In the genomic region with DNA sequence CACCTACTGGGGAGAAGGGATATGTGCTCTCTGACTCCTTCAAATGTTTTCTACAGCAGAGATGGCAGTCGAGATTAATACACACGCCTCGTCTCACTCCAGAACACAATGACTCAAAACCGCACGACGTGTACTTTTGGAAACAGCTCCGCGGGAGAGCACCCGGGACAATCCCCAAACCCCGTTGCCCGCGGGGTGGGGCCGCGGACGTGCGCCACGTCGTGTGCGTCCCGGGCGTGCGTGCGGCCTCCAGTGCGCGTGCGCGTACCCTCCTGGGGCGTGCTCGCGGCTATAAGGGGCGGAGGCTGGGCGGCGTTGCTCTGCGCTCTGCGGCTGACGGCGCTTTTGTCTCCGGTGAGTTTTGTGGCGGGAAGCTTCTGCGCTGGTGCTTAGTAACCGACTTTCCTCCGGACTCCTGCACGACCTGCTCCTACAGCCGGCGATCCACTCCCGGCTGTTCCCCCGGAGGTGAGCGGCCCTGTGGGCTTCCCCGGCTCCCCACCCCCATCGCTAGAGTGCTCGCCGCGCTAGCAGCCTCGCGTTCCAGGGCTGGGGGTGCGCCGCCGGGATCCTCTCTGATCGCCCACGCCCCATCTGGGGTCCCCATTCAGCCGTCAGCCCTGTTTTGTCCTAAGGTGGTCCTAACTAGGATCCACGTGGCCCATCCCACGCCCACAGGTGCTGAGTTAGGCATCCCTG, we compare ENCODE assay signal across 1 cellular context.
TF ChIP-seq lines count a peak whose summit lies in the region.

A gene with protein sequence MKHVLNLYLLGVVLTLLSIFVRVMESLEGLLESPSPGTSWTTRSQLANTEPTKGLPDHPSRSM (plus strand): TSS at position 323 of the 699 bp plus-strand sequence. CDS start 1,391 bp downstream, outside the sequence.

TF ChIP-seq in K562, 482 proteins besides CTCF, POLR2A, EP300 and RAD21 (continued from another document and continues in another):
- TF ChIP-seq, protein P1, sequence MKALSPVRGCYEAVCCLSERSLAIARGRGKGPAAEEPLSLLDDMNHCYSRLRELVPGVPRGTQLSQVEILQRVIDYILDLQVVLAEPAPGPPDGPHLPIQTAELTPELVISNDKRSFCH (CRISPR knock-in tag; IDR thresholded peaks at IDR 0.05) = no peak
- TF ChIP-seq, protein P1 (tag; IDR thresholded peaks at IDR 0.05) = no peak; the same call in 1 of the 2 replicates
- TF ChIP-seq L3MBTL2 (IDR thresholded peaks at IDR 0.05) (peak; percentile 98), ZNF354B (CRISPR knock-in tag; IDR thresholded peaks at IDR 0.05) (no peak), KDM4B (IDR thresholded peaks at IDR 0.05; ENCODE audit: borderline replicate concordance in 2 of 2, low read depth in 1 of 2) (no peak; a peak in 1 of 4 replicates), JUND (IDR thresholded peaks at IDR 0.05; ENCODE audit: borderline replicate concordance, low read depth, low read length) (peak; percentile 80), JUND (tag; IDR thresholded peaks at IDR 0.05; ENCODE audit: borderline replicate concordance, low read depth, low read length) (peak; percentile 52; the same call in 1 of the 3 replicates), MCM5 (IDR thresholded peaks at IDR 0.05; ENCODE audit: low read depth) (no peak), ZNF174 (CRISPR knock-in tag; IDR thresholded peaks at IDR 0.05) (no peak), KDM5B (IDR thresholded peaks at IDR 0.05; ENCODE audit: insufficient replicate concordance, low read depth, low read length) (peak; percentile 98), POLR3G (IDR thresholded peaks at IDR 0.05; ENCODE audit: extremely low read depth, insufficient read length, insufficient replicate concordance) (no peak), RFX5 (IDR thresholded peaks at IDR 0.05; ENCODE audit: low read depth, low read length) (no peak), SMARCE1 (IDR thresholded peaks at IDR 0.05) (0 out of 2 replicates have a peak, but pooled peaks have one; percentile 69), ARHGAP35 (IDR thresholded peaks at IDR 0.05; ENCODE audit: partially characterized antibody) (no peak), POLR3A (IDR thresholded peaks at IDR 0.05; ENCODE audit: borderline replicate concordance, extremely low read depth, insufficient read depth, insufficient read length) (no peak), ZNF197 (CRISPR knock-in tag; IDR thresholded peaks at IDR 0.05; ENCODE audit: low read depth) (no peak), ZSCAN32 (CRISPR knock-in tag; IDR thresholded peaks at IDR 0.05) (no peak), XRCC3 (IDR thresholded peaks at IDR 0.05) (no peak), KHSRP (IDR thresholded peaks at IDR 0.05) (no peak), MBD2 (IDR thresholded peaks at IDR 0.05; ENCODE audit: borderline replicate concordance, low read depth) (peak; percentile 51), BMI1 (IDR thresholded peaks at IDR 0.05; ENCODE audit: low read length) (no peak), EHMT2 (IDR thresholded peaks at IDR 0.05) (no peak), CBX8 (IDR thresholded peaks at IDR 0.05; ENCODE audit: borderline replicate concordance, extremely low read depth, low read depth, low read length, poor library complexity, severe bottlenecking) (no peak), KLF10 (CRISPR knock-in tag; IDR thresholded peaks at IDR 0.05) (no peak), BRD4 (IDR thresholded peaks at IDR 0.05) (no peak), KAT8 (IDR thresholded peaks at IDR 0.05; ENCODE audit: low read depth) (no peak), U2AF2 (optimal IDR thresholded peaks at IDR 0.05; ENCODE audit: low read depth, low read length) (no peak), ZNF444 (CRISPR knock-in tag; IDR thresholded peaks at IDR 0.05) (no peak), TCF7L2 (IDR thresholded peaks at IDR 0.05; ENCODE audit: low read depth, low read length) (no peak), RBM39 (optimal IDR thresholded peaks at IDR 0.05; ENCODE audit: low read depth, low read length) (no peak), ZBTB17 (CRISPR knock-in tag; IDR thresholded peaks at IDR 0.05) (peak; percentile 60; the same call in 1 of the 2 replicates), SMARCC2 (IDR thresholded peaks at IDR 0.05; ENCODE audit: low read depth) (no peak; the same call in 1 of the 2 replicates), MAFG (tag; conservative IDR thresholded peaks at IDR 0.05) (no peak), HDAC3 (IDR thresholded peaks at IDR 0.05; ENCODE audit: borderline replicate concordance, partially characterized antibody) (no peak)
- TF ChIP-seq, protein P2, sequence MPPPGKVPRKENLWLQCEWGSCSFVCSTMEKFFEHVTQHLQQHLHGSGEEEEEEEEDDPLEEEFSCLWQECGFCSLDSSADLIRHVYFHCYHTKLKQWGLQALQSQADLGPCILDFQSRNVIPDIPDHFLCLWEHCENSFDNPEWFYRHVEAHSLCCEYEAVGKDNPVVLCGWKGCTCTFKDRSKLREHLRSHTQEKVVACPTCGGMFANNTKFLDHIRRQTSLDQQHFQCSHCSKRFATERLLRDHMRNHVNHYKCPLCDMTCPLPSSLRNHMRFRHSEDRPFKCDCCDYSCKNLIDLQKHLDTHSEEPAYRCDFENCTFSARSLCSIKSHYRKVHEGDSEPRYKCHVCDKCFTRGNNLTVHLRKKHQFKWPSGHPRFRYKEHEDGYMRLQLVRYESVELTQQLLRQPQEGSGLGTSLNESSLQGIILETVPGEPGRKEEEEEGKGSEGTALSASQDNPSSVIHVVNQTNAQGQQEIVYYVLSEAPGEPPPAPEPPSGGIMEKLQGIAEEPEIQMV (tag; conservative IDR thresholded peaks at IDR 0.05; ENCODE audit: low read depth) = no peak
- TF ChIP-seq, protein P3, sequence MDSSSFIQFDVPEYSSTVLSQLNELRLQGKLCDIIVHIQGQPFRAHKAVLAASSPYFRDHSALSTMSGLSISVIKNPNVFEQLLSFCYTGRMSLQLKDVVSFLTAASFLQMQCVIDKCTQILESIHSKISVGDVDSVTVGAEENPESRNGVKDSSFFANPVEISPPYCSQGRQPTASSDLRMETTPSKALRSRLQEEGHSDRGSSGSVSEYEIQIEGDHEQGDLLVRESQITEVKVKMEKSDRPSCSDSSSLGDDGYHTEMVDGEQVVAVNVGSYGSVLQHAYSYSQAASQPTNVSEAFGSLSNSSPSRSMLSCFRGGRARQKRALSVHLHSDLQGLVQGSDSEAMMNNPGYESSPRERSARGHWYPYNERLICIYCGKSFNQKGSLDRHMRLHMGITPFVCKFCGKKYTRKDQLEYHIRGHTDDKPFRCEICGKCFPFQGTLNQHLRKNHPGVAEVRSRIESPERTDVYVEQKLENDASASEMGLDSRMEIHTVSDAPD (CRISPR knock-in tag; IDR thresholded peaks at IDR 0.05) = no peak
- TF ChIP-seq, protein P4, sequence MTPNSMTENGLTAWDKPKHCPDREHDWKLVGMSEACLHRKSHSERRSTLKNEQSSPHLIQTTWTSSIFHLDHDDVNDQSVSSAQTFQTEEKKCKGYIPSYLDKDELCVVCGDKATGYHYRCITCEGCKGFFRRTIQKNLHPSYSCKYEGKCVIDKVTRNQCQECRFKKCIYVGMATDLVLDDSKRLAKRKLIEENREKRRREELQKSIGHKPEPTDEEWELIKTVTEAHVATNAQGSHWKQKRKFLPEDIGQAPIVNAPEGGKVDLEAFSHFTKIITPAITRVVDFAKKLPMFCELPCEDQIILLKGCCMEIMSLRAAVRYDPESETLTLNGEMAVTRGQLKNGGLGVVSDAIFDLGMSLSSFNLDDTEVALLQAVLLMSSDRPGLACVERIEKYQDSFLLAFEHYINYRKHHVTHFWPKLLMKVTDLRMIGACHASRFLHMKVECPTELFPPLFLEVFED (CRISPR knock-in tag; conservative IDR thresholded peaks at IDR 0.05) = no peak
- TF ChIP-seq, protein P5, sequence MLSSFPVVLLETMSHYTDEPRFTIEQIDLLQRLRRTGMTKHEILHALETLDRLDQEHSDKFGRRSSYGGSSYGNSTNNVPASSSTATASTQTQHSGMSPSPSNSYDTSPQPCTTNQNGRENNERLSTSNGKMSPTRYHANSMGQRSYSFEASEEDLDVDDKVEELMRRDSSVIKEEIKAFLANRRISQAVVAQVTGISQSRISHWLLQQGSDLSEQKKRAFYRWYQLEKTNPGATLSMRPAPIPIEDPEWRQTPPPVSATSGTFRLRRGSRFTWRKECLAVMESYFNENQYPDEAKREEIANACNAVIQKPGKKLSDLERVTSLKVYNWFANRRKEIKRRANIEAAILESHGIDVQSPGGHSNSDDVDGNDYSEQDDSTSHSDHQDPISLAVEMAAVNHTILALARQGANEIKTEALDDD (IDR thresholded peaks at IDR 0.05) = no peak
- TF ChIP-seq, protein P6, sequence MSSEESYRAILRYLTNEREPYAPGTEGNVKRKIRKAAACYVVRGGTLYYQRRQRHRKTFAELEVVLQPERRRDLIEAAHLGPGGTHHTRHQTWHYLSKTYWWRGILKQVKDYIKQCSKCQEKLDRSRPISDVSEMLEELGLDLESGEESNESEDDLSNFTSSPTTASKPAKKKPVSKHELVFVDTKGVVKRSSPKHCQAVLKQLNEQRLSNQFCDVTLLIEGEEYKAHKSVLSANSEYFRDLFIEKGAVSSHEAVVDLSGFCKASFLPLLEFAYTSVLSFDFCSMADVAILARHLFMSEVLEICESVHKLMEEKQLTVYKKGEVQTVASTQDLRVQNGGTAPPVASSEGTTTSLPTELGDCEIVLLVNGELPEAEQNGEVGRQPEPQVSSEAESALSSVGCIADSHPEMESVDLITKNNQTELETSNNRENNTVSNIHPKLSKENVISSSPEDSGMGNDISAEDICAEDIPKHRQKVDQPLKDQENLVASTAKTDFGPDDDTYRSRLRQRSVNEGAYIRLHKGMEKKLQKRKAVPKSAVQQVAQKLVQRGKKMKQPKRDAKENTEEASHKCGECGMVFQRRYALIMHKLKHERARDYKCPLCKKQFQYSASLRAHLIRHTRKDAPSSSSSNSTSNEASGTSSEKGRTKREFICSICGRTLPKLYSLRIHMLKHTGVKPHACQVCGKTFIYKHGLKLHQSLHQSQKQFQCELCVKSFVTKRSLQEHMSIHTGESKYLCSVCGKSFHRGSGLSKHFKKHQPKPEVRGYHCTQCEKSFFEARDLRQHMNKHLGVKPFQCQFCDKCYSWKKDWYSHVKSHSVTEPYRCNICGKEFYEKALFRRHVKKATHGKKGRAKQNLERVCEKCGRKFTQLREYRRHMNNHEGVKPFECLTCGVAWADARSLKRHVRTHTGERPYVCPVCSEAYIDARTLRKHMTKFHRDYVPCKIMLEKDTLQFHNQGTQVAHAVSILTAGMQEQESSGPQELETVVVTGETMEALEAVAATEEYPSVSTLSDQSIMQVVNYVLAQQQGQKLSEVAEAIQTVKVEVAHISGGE (CRISPR knock-in tag; IDR thresholded peaks at IDR 0.05) = peak in 1 of 3 experiments; percentile 93; a peak in 2 of 6 replicates
- TF ChIP-seq, protein P7, sequence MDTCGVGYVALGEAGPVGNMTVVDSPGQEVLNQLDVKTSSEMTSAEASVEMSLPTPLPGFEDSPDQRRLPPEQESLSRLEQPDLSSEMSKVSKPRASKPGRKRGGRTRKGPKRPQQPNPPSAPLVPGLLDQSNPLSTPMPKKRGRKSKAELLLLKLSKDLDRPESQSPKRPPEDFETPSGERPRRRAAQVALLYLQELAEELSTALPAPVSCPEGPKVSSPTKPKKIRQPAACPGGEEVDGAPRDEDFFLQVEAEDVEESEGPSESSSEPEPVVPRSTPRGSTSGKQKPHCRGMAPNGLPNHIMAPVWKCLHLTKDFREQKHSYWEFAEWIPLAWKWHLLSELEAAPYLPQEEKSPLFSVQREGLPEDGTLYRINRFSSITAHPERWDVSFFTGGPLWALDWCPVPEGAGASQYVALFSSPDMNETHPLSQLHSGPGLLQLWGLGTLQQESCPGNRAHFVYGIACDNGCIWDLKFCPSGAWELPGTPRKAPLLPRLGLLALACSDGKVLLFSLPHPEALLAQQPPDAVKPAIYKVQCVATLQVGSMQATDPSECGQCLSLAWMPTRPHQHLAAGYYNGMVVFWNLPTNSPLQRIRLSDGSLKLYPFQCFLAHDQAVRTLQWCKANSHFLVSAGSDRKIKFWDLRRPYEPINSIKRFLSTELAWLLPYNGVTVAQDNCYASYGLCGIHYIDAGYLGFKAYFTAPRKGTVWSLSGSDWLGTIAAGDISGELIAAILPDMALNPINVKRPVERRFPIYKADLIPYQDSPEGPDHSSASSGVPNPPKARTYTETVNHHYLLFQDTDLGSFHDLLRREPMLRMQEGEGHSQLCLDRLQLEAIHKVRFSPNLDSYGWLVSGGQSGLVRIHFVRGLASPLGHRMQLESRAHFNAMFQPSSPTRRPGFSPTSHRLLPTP (IDR thresholded peaks at IDR 0.05; ENCODE audit: borderline replicate concordance, extremely low read depth, insufficient read length) = no peak
- TF ChIP-seq, protein P8, sequence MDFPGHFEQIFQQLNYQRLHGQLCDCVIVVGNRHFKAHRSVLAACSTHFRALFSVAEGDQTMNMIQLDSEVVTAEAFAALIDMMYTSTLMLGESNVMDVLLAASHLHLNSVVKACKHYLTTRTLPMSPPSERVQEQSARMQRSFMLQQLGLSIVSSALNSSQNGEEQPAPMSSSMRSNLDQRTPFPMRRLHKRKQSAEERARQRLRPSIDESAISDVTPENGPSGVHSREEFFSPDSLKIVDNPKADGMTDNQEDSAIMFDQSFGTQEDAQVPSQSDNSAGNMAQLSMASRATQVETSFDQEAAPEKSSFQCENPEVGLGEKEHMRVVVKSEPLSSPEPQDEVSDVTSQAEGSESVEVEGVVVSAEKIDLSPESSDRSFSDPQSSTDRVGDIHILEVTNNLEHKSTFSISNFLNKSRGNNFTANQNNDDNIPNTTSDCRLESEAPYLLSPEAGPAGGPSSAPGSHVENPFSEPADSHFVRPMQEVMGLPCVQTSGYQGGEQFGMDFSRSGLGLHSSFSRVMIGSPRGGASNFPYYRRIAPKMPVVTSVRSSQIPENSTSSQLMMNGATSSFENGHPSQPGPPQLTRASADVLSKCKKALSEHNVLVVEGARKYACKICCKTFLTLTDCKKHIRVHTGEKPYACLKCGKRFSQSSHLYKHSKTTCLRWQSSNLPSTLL (IDR thresholded peaks at IDR 0.05) = no peak
- TF ChIP-seq, protein P9, sequence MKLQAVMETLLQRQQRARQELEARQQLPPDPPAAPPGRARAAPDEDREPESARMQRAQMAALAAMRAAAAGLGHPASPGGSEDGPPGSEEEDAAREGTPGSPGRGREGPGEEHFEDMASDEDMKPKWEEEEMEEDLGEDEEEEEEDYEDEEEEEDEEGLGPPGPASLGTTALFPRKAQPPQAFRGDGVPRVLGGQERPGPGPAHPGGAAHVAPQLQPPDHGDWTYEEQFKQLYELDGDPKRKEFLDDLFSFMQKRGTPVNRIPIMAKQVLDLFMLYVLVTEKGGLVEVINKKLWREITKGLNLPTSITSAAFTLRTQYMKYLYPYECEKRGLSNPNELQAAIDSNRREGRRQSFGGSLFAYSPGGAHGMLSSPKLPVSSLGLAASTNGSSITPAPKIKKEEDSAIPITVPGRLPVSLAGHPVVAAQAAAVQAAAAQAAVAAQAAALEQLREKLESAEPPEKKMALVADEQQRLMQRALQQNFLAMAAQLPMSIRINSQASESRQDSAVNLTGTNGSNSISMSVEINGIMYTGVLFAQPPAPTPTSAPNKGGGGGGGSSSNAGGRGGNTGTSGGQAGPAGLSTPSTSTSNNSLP (IDR thresholded peaks at IDR 0.05; ENCODE audit: borderline replicate concordance, low read depth, low read length) = no peak
- TF ChIP-seq, protein P10, sequence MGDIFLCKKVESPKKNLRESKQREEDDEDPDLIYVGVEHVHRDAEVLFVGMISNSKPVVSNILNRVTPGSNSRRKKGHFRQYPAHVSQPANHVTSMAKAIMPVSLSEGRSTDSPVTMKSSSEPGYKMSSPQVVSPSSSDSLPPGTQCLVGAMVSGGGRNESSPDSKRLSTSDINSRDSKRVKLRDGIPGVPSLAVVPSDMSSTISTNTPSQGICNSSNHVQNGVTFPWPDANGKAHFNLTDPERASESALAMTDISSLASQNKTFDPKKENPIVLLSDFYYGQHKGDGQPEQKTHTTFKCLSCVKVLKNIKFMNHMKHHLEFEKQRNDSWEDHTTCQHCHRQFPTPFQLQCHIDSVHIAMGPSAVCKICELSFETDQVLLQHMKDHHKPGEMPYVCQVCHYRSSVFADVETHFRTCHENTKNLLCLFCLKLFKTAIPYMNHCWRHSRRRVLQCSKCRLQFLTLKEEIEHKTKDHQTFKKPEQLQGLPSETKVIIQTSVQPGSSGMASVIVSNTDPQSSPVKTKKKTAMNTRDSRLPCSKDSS (IDR thresholded peaks at IDR 0.05; ENCODE audit: low read depth, partially characterized antibody) = no peak
